Comparison of ENCODE assay signal across 9 cellular contexts in the genomic region with DNA sequence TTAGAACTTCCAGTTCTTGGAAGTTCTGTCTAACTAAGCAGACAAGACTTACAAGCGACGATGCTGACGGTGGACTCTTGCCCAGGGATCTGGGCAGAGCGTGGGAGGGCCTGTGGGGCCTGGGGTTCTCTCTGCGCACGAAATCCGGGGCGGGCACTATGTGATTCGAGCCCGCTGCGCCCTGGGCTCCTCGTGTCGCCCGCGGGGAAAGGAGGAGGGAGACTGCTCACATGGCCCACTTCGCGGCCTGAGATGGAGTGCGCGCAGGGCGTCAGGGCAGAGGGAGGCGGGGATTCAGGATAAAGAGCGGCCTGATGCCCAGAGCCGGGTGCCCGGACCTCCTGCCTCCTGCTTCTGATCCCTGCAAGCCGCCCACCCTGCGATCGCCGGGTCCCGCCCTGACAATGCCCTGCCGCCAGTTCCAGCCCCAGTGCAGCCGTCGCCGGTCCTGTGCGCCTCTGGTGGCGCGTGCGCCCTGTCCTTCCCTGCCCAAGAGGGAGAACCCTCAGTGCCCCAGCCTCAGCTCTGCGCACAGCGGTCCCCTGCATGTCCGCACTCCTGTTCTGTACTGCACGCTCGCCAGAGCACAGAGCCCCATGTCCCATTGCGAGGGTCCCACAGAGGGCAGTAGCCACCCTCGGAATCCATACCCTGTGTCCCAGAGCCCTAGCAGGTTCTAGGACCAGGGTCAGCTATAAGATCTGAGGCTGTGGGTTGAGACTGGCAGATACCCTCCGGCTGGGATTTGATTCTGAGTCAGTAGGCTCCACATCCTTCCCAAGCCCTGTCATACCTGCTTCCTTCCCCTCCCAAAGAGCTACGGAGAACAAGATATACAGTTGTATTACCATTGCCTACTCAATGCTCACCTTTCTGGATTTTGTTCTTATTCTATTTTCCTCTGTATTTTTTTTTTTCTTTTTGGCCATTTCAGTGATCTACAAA.
A peak's percentile ranks its signal among the peaks of the same experiment; 100 is the strongest.
DNase-seq lines count a peak whose midpoint lies in the region; ATAC-seq and TF ChIP-seq lines count a peak whose summit lies in the region.
"Had no signal": no experiment of that assay in that cellular context is flagged by ENCODE, and none has a peak within 500 bp of the region (broad histone marks: within the 10 kb centered on the region; RNA-seq: fewer than 3 reads in every experiment).

No MANE protein-coding gene starts in this region.

- TF ChIP-seq EP300 in esophagus muscularis mucosa (IDR thresholded peaks at IDR 0.05): no peak

- peak overlapping the region; percentile 45 for H3K4me3 Mint-ChIP-seq in activated CD4-positive, alpha-beta T cell treated with anti-CD3 and anti-CD28 coated beads, Interleukin-2, amount 10 ng/mL, durations not matched to agents 7 days and 5 days
- H3K4me3 Mint-ChIP-seq: dendritic cell treated with granulocyte-macrophage colony-stimulating factor and Interleukin-4, amounts not matched to agents 40 ng/mL and 50 ng/mL, for 4 days had no signal

- peaks cover 10% of the 10 kb centered on the region for H3K4me1 Mint-ChIP-seq in activated CD4-positive, alpha-beta T cell treated with anti-CD3 and anti-CD28 coated beads, Interleukin-2, amount 10 ng/mL, durations not matched to agents 7 days and 5 days

- CTCF ChIA-PET in activated CD4-positive, alpha-beta T cell treated with anti-CD3 and anti-CD28 coated beads, Interleukin-2, amount 10 ng/mL, durations not matched to agents 7 days and 5 days (lab: Charles Lee): interaction anchor here (1.5 kb wide), 1 partner anchor 99 kb away, joined by 3 read pairs; no protein-coding TSS in a partner anchor

- ATAC-seq in GM21717 (IDR thresholded peaks at IDR 0.05; ENCODE audit: unreplicated experiment): no peak
- ATAC-seq in GM21381 (IDR thresholded peaks at IDR 0.05; ENCODE audit: unreplicated experiment): no peak

- peak; percentile 8 for DNase-seq in G401 (ENCODE audit: low spot score)
- no peak for DNase-seq in activated CD4-positive, alpha-beta T cell treated with anti-CD3 and anti-CD28 coated beads, Interleukin-2, amount 10 ng/mL, durations not matched to agents 7 days and 5 days
- no peak for DNase-seq in esophagus muscularis mucosa (ENCODE audit: extremely low spot score)
- DNase-seq in osteoblast (ENCODE audit: insufficient read length, low spot score, missing footprints): peak; percentile 74
- no peak for DNase-seq in NCI-H2171 treated with DMSO at 0.1 percent for 48 hours (lab: John Stamatoyannopoulos, UW)
- DNase-seq in GM10266 (ENCODE audit: extremely low spot score): no peak

- peak overlapping the region; percentile 82 for H2AFZ ChIP-seq in osteoblast (ENCODE audit: low read length)

- H3K9me3 Mint-ChIP-seq in activated CD4-positive, alpha-beta T cell treated with anti-CD3 and anti-CD28 coated beads, Interleukin-2, amount 10 ng/mL, durations not matched to agents 7 days and 5 days: no peaks in the 10 kb centered on the region
- H3K9me3 Mint-ChIP-seq: dendritic cell treated with granulocyte-macrophage colony-stimulating factor and Interleukin-4, amounts not matched to agents 40 ng/mL and 50 ng/mL, for 4 days had no signal

- WGBS in esophagus muscularis mucosa: 7% methylated on average over 22 of the region's 46 CpGs

- H3K36me3 ChIP-seq in esophagus muscularis mucosa: no peaks in the 10 kb centered on the region
- no peaks in the 10 kb centered on the region for H3K36me3 ChIP-seq in osteoblast (ENCODE audit: insufficient read depth, low read length)

- H3K27ac ChIP-seq in esophagus muscularis mucosa (replicated peaks in 1 of 4) (no peak overlapping the region), osteoblast (ENCODE audit: low read depth, low read length) (no peak overlapping the region)

- H3K79me2 ChIP-seq in osteoblast (ENCODE audit: insufficient read depth, low read length): no peaks in the 10 kb centered on the region

- H3K4me2 ChIP-seq in osteoblast (ENCODE audit: insufficient read depth, low read length): peak overlapping the region; percentile 61

- H3K9me3 ChIP-seq in esophagus muscularis mucosa: no peaks in the 10 kb centered on the region
- H3K9me3 ChIP-seq in osteoblast (ENCODE audit: low read depth, low read length): no peaks in the 10 kb centered on the region

- intact Hi-C loops in esophagus muscularis mucosa (cut with DNase I): no loop called here

- H3K36me3 Mint-ChIP-seq in activated CD4-positive, alpha-beta T cell treated with anti-CD3 and anti-CD28 coated beads, Interleukin-2, amount 10 ng/mL, durations not matched to agents 7 days and 5 days (ENCODE audit: low read depth): no peaks in the 10 kb centered on the region

- H3K4me3 ChIP-seq in esophagus muscularis mucosa: peak overlapping the region; percentile 18 to 44 (median 26)
- peak overlapping the region; percentile 65 for H3K4me3 ChIP-seq in osteoblast (ENCODE audit: insufficient read depth, low read length)

- H3K4me1 ChIP-seq in esophagus muscularis mucosa: peaks cover 0 to 8% (median 3%) of the 10 kb centered on the region in 4 donors
- H3K4me1 ChIP-seq in osteoblast (ENCODE audit: insufficient read depth, low read length): no peaks in the 10 kb centered on the region

- POLR2A ChIA-PET in activated CD4-positive, alpha-beta T cell treated with anti-CD3 and anti-CD28 coated beads, Interleukin-2, amount 10 ng/mL, durations not matched to agents 7 days and 5 days (lab: Charles Lee): no interaction called here

- TF ChIP-seq CTCF in esophagus muscularis mucosa (IDR thresholded peaks at IDR 0.05) (no peak), osteoblast (IDR thresholded peaks at IDR 0.05; ENCODE audit: extremely low read depth, low read depth, low read length) (no peak), GM10266 (IDR thresholded peaks at IDR 0.05; ENCODE audit: control insufficient read depth, insufficient read depth, low read depth, missing control alignments) (no peak)

- H3K27ac Mint-ChIP-seq in activated CD4-positive, alpha-beta T cell treated with anti-CD3 and anti-CD28 coated beads, Interleukin-2, amount 10 ng/mL, durations not matched to agents 7 days and 5 days: no peak overlapping the region
- H3K27ac Mint-ChIP-seq: dendritic cell treated with granulocyte-macrophage colony-stimulating factor and Interleukin-4, amounts not matched to agents 40 ng/mL and 50 ng/mL, for 4 days had no signal

- no peak for TF ChIP-seq POLR2A in esophagus muscularis mucosa (IDR thresholded peaks at IDR 0.05; ENCODE audit: low read depth)

- peaks cover 58% of the 10 kb centered on the region for H3K27me3 Mint-ChIP-seq in activated CD4-positive, alpha-beta T cell treated with anti-CD3 and anti-CD28 coated beads, Interleukin-2, amount 10 ng/mL, durations not matched to agents 7 days and 5 days

- in situ Hi-C loops in G401 (cut with HindIII; ENCODE audit: low sequenced_read_pairs): no loop called here

- no peaks in the 10 kb centered on the region for H4K20me1 ChIP-seq in osteoblast (ENCODE audit: insufficient read depth, low read length)

- H3K27me3 ChIP-seq in esophagus muscularis mucosa (peaks cover 0 to 16% (median 0%) of the 10 kb centered on the region in 4 donors), osteoblast (ENCODE audit: insufficient read depth, low read length) (no peaks in the 10 kb centered on the region)

Comparison
In these comparisons a context has a peak if more than half of its experiments do, and no peak if none do; other contexts are left out.
1. DNase-seq: peak in G401 (single experiment) and osteoblast (single experiment); none in activated CD4-positive, alpha-beta T cell treated with anti-CD3 and anti-CD28 coated beads, Interleukin-2, amount 10 ng/mL, durations not matched to agents 7 days and 5 days (single experiment), esophagus muscularis mucosa (single experiment), NCI-H2171 treated with DMSO at 0.1 percent for 48 hours (single experiment) and GM10266 (single experiment).